ENCODE assay signal across 8 cellular contexts in the genomic region with DNA sequence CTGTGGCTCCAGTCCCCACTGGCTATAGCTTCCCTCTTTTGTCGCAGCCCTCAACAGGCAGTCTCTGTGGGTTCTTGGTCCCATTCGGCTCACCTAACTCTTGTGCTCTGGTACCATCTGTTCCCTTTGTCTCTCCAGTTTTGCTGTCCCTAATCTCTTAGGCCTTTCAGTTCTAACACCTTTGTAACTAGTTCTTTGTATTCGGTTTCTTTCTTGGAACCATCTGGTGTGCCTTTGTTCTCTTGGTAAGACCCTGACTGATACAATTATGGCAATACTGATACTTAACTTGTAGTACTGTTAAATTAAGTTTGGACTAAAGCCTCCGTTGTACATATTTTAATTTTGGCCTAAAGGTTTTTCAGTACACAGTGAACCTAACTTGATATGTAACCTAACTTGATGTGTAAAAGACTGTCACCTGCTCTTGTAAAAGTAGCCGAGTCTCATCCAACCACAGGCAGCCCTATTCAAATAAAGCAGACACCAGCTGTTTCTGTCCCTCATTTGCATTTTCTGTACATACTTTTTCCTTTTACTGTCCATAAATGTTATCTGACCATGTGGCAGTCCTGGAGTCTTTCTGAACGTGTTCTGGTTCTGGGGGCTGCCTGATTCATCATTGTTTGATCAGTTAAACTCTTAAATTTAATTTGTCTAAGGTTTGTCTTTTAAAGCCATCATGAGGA. TPM values are rescaled to one million over a fixed set of nuclear protein-coding genes. Genes with fewer than 3 reads are reported as not detected.
DNase-seq lines count a peak whose midpoint lies in the region; ATAC-seq and TF ChIP-seq lines count a peak whose summit lies in the region.

No MANE protein-coding gene starts in this region.

- ATAC-seq in GM18520 (IDR thresholded peaks at IDR 0.05; ENCODE audit: unreplicated experiment) (peak; percentile 49), GM21447 (IDR thresholded peaks at IDR 0.05; ENCODE audit: unreplicated experiment) (peak; percentile 53), HG03442 (IDR thresholded peaks at IDR 0.05; ENCODE audit: unreplicated experiment) (peak; percentile 42)

- H3K9me3 Mint-ChIP-seq in endodermal cell = no peaks in the 10 kb centered on the region

- peak overlapping the region; percentile 81 for H3K27ac Mint-ChIP-seq in endodermal cell

- H3K9me3 ChIP-seq in endodermal cell (ENCODE audit: control insufficient read depth, low read length) (no peaks in the 10 kb centered on the region), A673 (ENCODE audit: low read depth, low read length, poor library complexity, severe bottlenecking) (no peaks in the 10 kb centered on the region), hepatocyte (ENCODE audit: low read depth) (no peaks in the 10 kb centered on the region)

- no peaks in the 10 kb centered on the region for H3K27me3 ChIP-seq in endodermal cell (ENCODE audit: control insufficient read depth, insufficient read depth, low read length, poor library complexity, severe bottlenecking)
- no peaks in the 10 kb centered on the region for H3K27me3 ChIP-seq in A673 (replicated peaks; ENCODE audit: insufficient read depth, low read depth, low read length, poor library complexity)
- no peaks in the 10 kb centered on the region for H3K27me3 ChIP-seq in hepatocyte

- peaks cover 36% of the 10 kb centered on the region for H3K4me1 Mint-ChIP-seq in endodermal cell

- CTCF ChIA-PET in A673 (lab: Charles Lee) = no interaction called here

- peak overlapping the region; percentile 12 for H3K9ac ChIP-seq in endodermal cell (ENCODE audit: extremely low read depth, low read length, poor library complexity, severe bottlenecking)

- H3K4me2 ChIP-seq in hepatocyte = no peak overlapping the region

- no peaks in the 10 kb centered on the region for H3K27me3 Mint-ChIP-seq in endodermal cell (ENCODE audit: insufficient read depth)

- H3K36me3 ChIP-seq in endodermal cell (ENCODE audit: control insufficient read depth, insufficient read depth, low read length) = no peaks in the 10 kb centered on the region
- H3K36me3 ChIP-seq in A673 (ENCODE audit: insufficient read depth, low read length, poor library complexity, severe bottlenecking) = no peaks in the 10 kb centered on the region
- H3K36me3 ChIP-seq in hepatocyte (replicated peaks; ENCODE audit: insufficient read depth, low read depth) = no peaks in the 10 kb centered on the region

- H3K4me1 ChIP-seq in endodermal cell (ENCODE audit: control insufficient read depth, insufficient read depth, low read length) (peaks cover 14% of the 10 kb centered on the region), A673 (ENCODE audit: insufficient read depth, low read length, poor library complexity, severe bottlenecking) (peaks cover 28% of the 10 kb centered on the region), hepatocyte (ENCODE audit: insufficient read depth) (no peaks in the 10 kb centered on the region)

- POLR2A ChIA-PET in A673 (lab: Charles Lee; ENCODE audit: low non-redundant PET) = no interaction called here

- H3K27ac ChIP-seq in endodermal cell (ENCODE audit: low read depth, low read length) = peak overlapping the region; percentile 79
- H3K27ac ChIP-seq in A673 (ENCODE audit: low read depth, low read length, poor library complexity, severe bottlenecking) = no peak overlapping the region
- H3K27ac ChIP-seq in hepatocyte = no peak overlapping the region

- H3K9me2 ChIP-seq in hepatocyte (replicated peaks; ENCODE audit: insufficient read depth) = no peaks in the 10 kb centered on the region

- 80 to 82% methylated on average over 4 to 6 of the region's 6 CpGs for WGBS in endodermal cell (ENCODE audit: insufficient coverage in 1 of 2, insufficient read length in 1 of 2), 2 experiments
- 71% methylated on average over 6 of the region's 6 CpGs for WGBS in hepatocyte (ENCODE audit: low lambda C conversion rate, missing lambda C conversion rate)

- H3K4me3 ChIP-seq in endodermal cell (ENCODE audit: low read length) = peak overlapping the region; percentile 32
- no peak overlapping the region for H3K4me3 ChIP-seq in A673 (ENCODE audit: low read depth, low read length, poor library complexity, severe bottlenecking)
- no peak overlapping the region for H3K4me3 ChIP-seq in hepatocyte

- intact Hi-C loops in A673 (cut with micrococcal nuclease; ENCODE audit: unreplicated experiment) (no loop called here), posterior cingulate gyrus (cut with DNase I) (loop anchor here (10.0 kb wide), 1 partner anchor 632 kb away; the partner anchor contains the start of gene CUL3)

- no peaks in the 10 kb centered on the region for H3K36me3 Mint-ChIP-seq in endodermal cell (ENCODE audit: low read depth)

- H2AFZ ChIP-seq in hepatocyte = no peak overlapping the region

- H3K79me2 ChIP-seq in hepatocyte = peaks cover under 1% of the 10 kb centered on the region

- no peak for DNase-seq in endodermal cell
- no peak for DNase-seq in A673 (ENCODE audit: low spot score)
- DNase-seq in posterior cingulate gyrus = no peak
- DNase-seq in hepatocyte (ENCODE audit: low spot score) = no peak
- DNase-seq in HT-29 (ENCODE audit: low spot score) = no peak

- no peaks in the 10 kb centered on the region for H4K20me1 ChIP-seq in hepatocyte (ENCODE audit: insufficient read depth, poor library complexity, severe bottlenecking)

- TF ChIP-seq CTCF in endodermal cell (conservative IDR thresholded peaks at IDR 0.05) = no peak
- no peak for TF ChIP-seq CTCF in A673 (conservative IDR thresholded peaks at IDR 0.05; ENCODE audit: low read depth, low read length)
- TF ChIP-seq CTCF in hepatocyte (IDR thresholded peaks at IDR 0.05; ENCODE audit: poor library complexity) = no peak

- BruUV-seq in A673 (replicated peaks; lab: Mats Ljungman, UMichigan) = no TSS peak

- no peak overlapping the region for H3K4me3 Mint-ChIP-seq in endodermal cell

RNA-seq across cellular contexts. Expression of gene MRPL44, which starts 4.8 kb away (rescaled TPM):
- total RNA-seq in endodermal cell (10 to 100 TPM; 38.7 to 43.4 TPM), A673 (2021) (38.3 and 39.1 TPM in 2 replicates), hepatocyte (46.5 and 49.5 TPM in 2 replicates)
- 39.6 TPM for polyA plus RNA-seq in endodermal cell (2013, experiment 1 of 2)
- 38.8 TPM for polyA plus RNA-seq in endodermal cell (2013, experiment 2 of 2)
- 24.7 and 29.0 TPM in 2 replicates for polyA plus RNA-seq in hepatocyte
- 23.1 and 24.4 TPM in 2 replicates for total RNA-seq in HT-29 (2014; rRNA removed; shearing (Covaris generic))

RNA-seq across cellular contexts. Expression of gene WDFY1, which starts 7.3 kb away (rescaled TPM):
- 10 to 100 TPM; 61.9 to 69.7 TPM for total RNA-seq in endodermal cell
- 49.0 TPM for polyA plus RNA-seq in endodermal cell (2013, experiment 1 of 2)
- 43.4 TPM for polyA plus RNA-seq in endodermal cell (2013, experiment 2 of 2)
- 72.6 and 88.7 TPM in 2 replicates for total RNA-seq in A673 (2021)
- 66.6 and 68.3 TPM in 2 replicates for total RNA-seq in hepatocyte
- 40.4 and 45.6 TPM in 2 replicates for polyA plus RNA-seq in hepatocyte
- total RNA-seq in HT-29 (2014; rRNA removed; shearing (Covaris generic)) = 56.0 and 77.7 TPM in 2 replicates
